ENCODE assay signal across 8 cellular contexts in the genomic region with DNA sequence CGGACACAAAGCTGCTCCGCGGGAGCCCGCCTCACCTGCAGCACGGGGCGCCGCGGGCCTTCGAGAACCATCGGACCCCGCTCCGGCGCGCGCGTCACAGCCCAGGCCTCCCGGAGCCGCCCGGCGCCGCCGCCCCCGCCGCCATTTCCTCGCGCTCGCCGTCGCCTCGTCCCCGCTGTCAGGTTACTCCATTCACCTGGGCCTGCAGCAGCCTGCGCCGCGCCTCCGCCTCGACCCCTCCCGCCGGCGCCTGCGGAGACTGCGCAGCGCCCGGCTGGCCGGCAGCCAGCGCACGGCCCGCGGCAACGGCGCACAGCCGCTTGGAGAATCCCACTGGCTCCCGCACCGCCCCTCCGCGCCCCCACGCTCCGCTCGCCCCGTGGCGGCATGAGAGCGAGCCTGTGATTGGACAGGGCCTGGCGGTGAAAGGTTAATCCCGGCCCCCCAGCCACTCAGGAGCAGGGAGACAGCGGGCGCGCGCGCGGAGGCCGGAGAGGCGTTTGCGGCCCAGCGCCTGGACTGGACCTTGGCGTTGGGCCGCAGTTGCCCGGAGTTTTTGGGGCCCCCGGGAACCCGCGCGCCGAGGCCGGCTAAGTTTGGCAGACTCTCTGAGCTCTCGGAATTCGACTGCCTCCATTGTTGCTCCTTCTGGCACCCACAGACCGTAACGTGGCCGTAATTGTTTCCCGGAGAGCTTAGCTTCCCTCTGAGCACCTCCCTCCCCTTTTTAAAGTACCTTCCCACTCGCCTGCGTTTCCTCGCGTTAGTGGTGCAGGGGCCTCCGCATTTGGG. TPM values are rescaled to one million over a fixed set of nuclear protein-coding genes. Genes with fewer than 3 reads are reported as not detected.
DNase-seq lines count a peak whose midpoint lies in the region; ATAC-seq and FAIRE-seq lines count a peak whose summit lies in the region.

Gene DICER1, minus strand, starts transcription at position 335 of the 792 bp plus-strand sequence. CDS start 24,071 bp downstream, outside the sequence.

- H3K27me3 ChIP-seq in mesenchymal stem cell (ENCODE audit: control insufficient read depth in 1 of 2, insufficient read depth in 1 of 2, low read length in 2 of 2) = no peaks in the 10 kb centered on the region

- peaks cover 13% of the 10 kb centered on the region for H3K36me3 Mint-ChIP-seq in effector memory CD8-positive, alpha-beta T cell (ENCODE audit: insufficient read depth)

- H3K27me3 Mint-ChIP-seq in effector memory CD8-positive, alpha-beta T cell = no peaks in the 10 kb centered on the region

- H3K9me3 ChIP-seq in mesenchymal stem cell (ENCODE audit: control insufficient read depth, low read length) = no peaks in the 10 kb centered on the region

- WGBS in mesenchymal stem cell = under 1% methylated on average over 73 of the region's 93 CpGs

- peak within 1 kb of the TSS; percentile 87 to 99 for H3K4ac ChIP-seq in mesenchymal stem cell (ENCODE audit: low read depth in 1 of 2, low read length in 2 of 2)

- peak within 1 kb of the TSS; percentile 96 for H4K8ac ChIP-seq in mesenchymal stem cell (ENCODE audit: low read length)

- peak within 1 kb of the TSS; percentile 99 for H2AFZ ChIP-seq in mesenchymal stem cell (ENCODE audit: low read depth, low read length)

- peak within 1 kb of the TSS; percentile 91 for H4K91ac ChIP-seq in mesenchymal stem cell (ENCODE audit: low read length)

- peaks cover 6% of the 10 kb centered on the region for H3K4me1 ChIP-seq in mesenchymal stem cell (ENCODE audit: control insufficient read depth, insufficient read depth, low read depth, low read length)

- no peaks in the 10 kb centered on the region for H3K36me3 ChIP-seq in mesenchymal stem cell (ENCODE audit: control insufficient read depth in 1 of 2, insufficient read depth in 2 of 2, low read depth in 1 of 2, low read length in 2 of 2)

- no peaks in the 10 kb centered on the region for H3K9me3 Mint-ChIP-seq in effector memory CD8-positive, alpha-beta T cell

- peaks cover 31 to 47% of the 10 kb centered on the region in 2 donors for H3K4me1 Mint-ChIP-seq in effector memory CD8-positive, alpha-beta T cell (ENCODE audit: low read depth in 2 of 2)

- H3K27ac Mint-ChIP-seq in effector memory CD8-positive, alpha-beta T cell = peak within 1 kb of the TSS; percentile 99 to 100

- peak within 1 kb of the TSS; percentile 62 to 94 for H3K14ac ChIP-seq in mesenchymal stem cell (ENCODE audit: low read length in 2 of 2)

- ATAC-seq in GM21367 (IDR thresholded peaks at IDR 0.05; ENCODE audit: unreplicated experiment) = peak; percentile 61
- ATAC-seq in effector memory CD8-positive, alpha-beta T cell (replicated peaks) = peak; percentile 80

- peak within 1 kb of the TSS; percentile 96 for H3K27ac ChIP-seq in mesenchymal stem cell (ENCODE audit: low read length, poor library complexity, severe bottlenecking)

- peak within 1 kb of the TSS; percentile 88 for H2BK120ac ChIP-seq in mesenchymal stem cell (ENCODE audit: low read depth, low read length)

- DNase-seq in COLO829 (ENCODE audit: low spot score) (peak; percentile 96), HTR-8/SVneo (ENCODE audit: insufficient read length, low spot score) (peak; percentile 93), NOMO-1 treated with DMSO at 0.1 percent for 48 hours (lab: John Stamatoyannopoulos, UW; ENCODE audit: unreplicated experiment) (peak; percentile 79), mesenchymal stem cell (peak; percentile 93)
- peak; percentile 88 to 95 (median 94) for DNase-seq in activated CD8-positive, alpha-beta memory T cell treated with anti-CD3 and anti-CD28 coated beads for 48 hours (ENCODE audit: low read depth in 2 of 3, low spot score in 2 of 3)
- peak; percentile 94 to 96 (median 95) for DNase-seq in effector memory CD8-positive, alpha-beta T cell
- DNase-seq in stimulated activated CD8-positive, alpha-beta memory T cell treated with anti-CD3 and anti-CD28 coated beads, Interleukin-12 subunit alpha, Interleukin-12 subunit beta, amount 100 ng/mL, for 4 hours (ENCODE audit: low read depth) = peak; percentile 93

- H3K4me3 ChIP-seq in mesenchymal stem cell (ENCODE audit: insufficient read depth in 1 of 2, low read depth in 1 of 2, low read length in 2 of 2) = peak within 1 kb of the TSS; percentile 87 to 91

- peak within 1 kb of the TSS; percentile 29 to 72 for H3K23ac ChIP-seq in mesenchymal stem cell (ENCODE audit: low read length in 2 of 2)

- H2BK12ac ChIP-seq in mesenchymal stem cell (ENCODE audit: low read length in 2 of 2) = peak within 1 kb of the TSS; percentile 24 to 39

- H3K9ac ChIP-seq in mesenchymal stem cell (ENCODE audit: low read length) = peak within 1 kb of the TSS; percentile 98

- H2AK5ac ChIP-seq in mesenchymal stem cell (ENCODE audit: low read length, severe bottlenecking) = peak within 1 kb of the TSS; percentile 61

- peak; percentile 92 for FAIRE-seq in HTR-8/SVneo (lab: Jason Lieb, UNC)

- peak within 1 kb of the TSS; percentile 85 for H3K4me2 ChIP-seq in mesenchymal stem cell (ENCODE audit: low read length, poor library complexity, severe bottlenecking)

- peak within 1 kb of the TSS; percentile 91 for H2BK5ac ChIP-seq in mesenchymal stem cell (ENCODE audit: low read depth, low read length, poor library complexity, severe bottlenecking)

- peak within 1 kb of the TSS; percentile 40 for H2BK15ac ChIP-seq in mesenchymal stem cell (ENCODE audit: low read depth, poor library complexity, severe bottlenecking)

- H3K79me1 ChIP-seq in mesenchymal stem cell (replicated peaks; ENCODE audit: low read length, poor library complexity, severe bottlenecking) = peaks cover 10% of the 10 kb centered on the region

- H3K4me3 Mint-ChIP-seq in effector memory CD8-positive, alpha-beta T cell = peak within 1 kb of the TSS; percentile 97 to 98

- H3K18ac ChIP-seq in mesenchymal stem cell (ENCODE audit: low read depth in 1 of 2, low read length in 2 of 2) = peak within 1 kb of the TSS; percentile 93 to 94

RNA-seq across cellular contexts. Expression of gene DICER1, which starts in this region (rescaled TPM):
- polyA plus RNA-seq in mesenchymal stem cell (2013, experiment 1 of 2) = 68.9 TPM
- polyA plus RNA-seq in mesenchymal stem cell (2013, experiment 2 of 2) = 65.7 TPM

Comparison
In these comparisons a context has a peak if more than half of its experiments do, and no peak if none do; other contexts are left out.
1. Peak in every context shown above with its lines: DNase-seq, ATAC-seq, H3K4me3 ChIP-seq and H3K27ac ChIP-seq.